In the genomic region with DNA sequence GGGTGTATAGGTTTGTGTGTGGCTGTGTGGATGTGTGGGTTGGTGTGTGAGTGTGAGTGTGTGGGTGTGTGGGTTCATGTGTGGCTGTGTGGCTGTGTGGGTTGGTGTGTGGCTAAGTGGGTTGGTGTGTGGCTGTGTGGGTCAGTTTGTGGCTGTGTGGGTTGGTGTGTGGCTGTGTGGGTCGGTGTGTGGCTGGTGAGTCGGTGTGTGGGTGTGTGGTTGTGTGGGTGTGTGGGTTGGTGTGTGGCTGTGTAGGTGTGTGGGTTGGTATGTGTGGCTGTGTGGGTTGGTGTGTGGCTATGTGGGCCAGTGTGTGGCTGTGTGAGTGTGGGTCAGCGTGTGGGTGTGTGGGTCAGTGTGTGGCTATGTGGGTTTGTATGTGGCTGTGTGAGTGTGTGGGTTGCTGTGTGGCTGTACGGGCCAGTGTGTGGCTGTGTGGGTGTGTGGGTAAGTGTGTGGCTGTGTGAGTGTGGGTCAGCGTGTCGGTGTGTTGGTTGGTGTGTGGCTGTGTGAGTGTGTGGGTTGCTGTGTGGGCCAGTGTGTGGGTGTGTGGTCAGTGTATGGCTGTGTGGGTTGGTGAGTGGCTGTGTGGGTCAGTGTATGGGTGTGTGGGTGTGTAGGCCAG, we compare ENCODE assay signal across 15 cellular contexts.
A peak's percentile ranks its signal among the peaks of the same experiment; 100 is the strongest.
DNase-seq lines count a peak whose midpoint lies in the region; ATAC-seq, FAIRE-seq and TF ChIP-seq lines count a peak whose summit lies in the region.
"Had no signal": no experiment of that assay in that cellular context is flagged by ENCODE, and none has a peak within 500 bp of the region (broad histone marks: within the 10 kb centered on the region; RNA-seq: fewer than 3 reads in every experiment).

No MANE protein-coding gene starts in this region.

- no peaks in the 10 kb centered on the region for H3K4me1 ChIP-seq in K562 (replicated peaks in 1 of 2; ENCODE audit: control insufficient read depth in 2 of 2, insufficient read depth in 2 of 2, low read length in 2 of 2)
- H3K4me1 ChIP-seq: A549, BLaER1 had no signal

- no peak overlapping the region for H2AFZ ChIP-seq in K562 (ENCODE audit: low read depth, low read length)

- BruUV-seq in K562 (replicated peaks; lab: Mats Ljungman, UMichigan): no TSS peak

- no peak overlapping the region for H3K9ac ChIP-seq in K562 (ENCODE audit: insufficient read depth in 1 of 2, low read depth in 2 of 2, low read length in 2 of 2)
- H3K9ac ChIP-seq: BLaER1, KMS-11 had no signal

- TF ChIP-seq EP300 in K562 (IDR thresholded peaks at IDR 0.05; ENCODE audit: low read length): no peak

- H3K27me3 Mint-ChIP-seq in osteocyte (ENCODE audit: unreplicated experiment): peaks cover 28% of the 10 kb centered on the region
- H3K27me3 Mint-ChIP-seq: CD8-positive, alpha-beta memory T cell; IgD-negative memory B cell had no signal

- WGBS in K562 (ENCODE audit: insufficient coverage, low coverage, missing lambda C conversion rate): 3% methylated on average over 6 of the region's 6 CpGs

- H3K27ac Mint-ChIP-seq in osteocyte (ENCODE audit: unreplicated experiment): no peak overlapping the region
- H3K27ac Mint-ChIP-seq: CD8-positive, alpha-beta memory T cell; IgD-negative memory B cell had no signal

- H3K36me3 Mint-ChIP-seq in osteocyte (ENCODE audit: unreplicated experiment): no peaks in the 10 kb centered on the region
- H3K36me3 Mint-ChIP-seq: CD8-positive, alpha-beta memory T cell; IgD-negative memory B cell had no signal

- H3K9me3 ChIP-seq in K562 (replicated peaks; ENCODE audit: control insufficient read depth, insufficient read depth, low read depth, low read length): no peaks in the 10 kb centered on the region
- H3K9me3 ChIP-seq: A549, BLaER1 had no signal

- H3K27ac ChIP-seq in K562 (ENCODE audit: extremely low read depth, low read depth, low read length): no peak overlapping the region
- H3K27ac ChIP-seq in dorsolateral prefrontal cortex: no peak overlapping the region
- H3K27ac ChIP-seq: A549, BLaER1, HL-60, KMS-11 had no signal

- no peak for TF ChIP-seq POLR2A in K562 (conservative IDR thresholded peaks at IDR 0.05)

- DNase-seq in HTR-8/SVneo (ENCODE audit: insufficient read length, low spot score) (no peak), K562 (ENCODE audit: extremely low read depth in 1 of 4, low spot score in 3 of 4) (no peak), osteocyte (ENCODE audit: extremely low spot score, unreplicated experiment) (peak; percentile 49), dorsolateral prefrontal cortex (no peak), DMS 273 treated with DMSO at 0.1 percent for 48 hours (lab: John Stamatoyannopoulos, UW) (no peak)
- no peak for DNase-seq in activated CD4-positive, alpha-beta T cell treated with anti-CD3 and anti-CD28 coated beads, Interleukin-2, amount 50 U/mL, for 4 hours
- DNase-seq: CD8-positive, alpha-beta memory T cell; GOT3; HCEC 1CT had no signal

- no peak overlapping the region for H3K4me3 Mint-ChIP-seq in osteocyte (ENCODE audit: unreplicated experiment)
- H3K4me3 Mint-ChIP-seq: CD8-positive, alpha-beta memory T cell; IgD-negative memory B cell had no signal

- no peaks in the 10 kb centered on the region for H3K36me3 ChIP-seq in K562 (ENCODE audit: control insufficient read depth, insufficient read depth, low read length)
- H3K36me3 ChIP-seq: BLaER1 had no signal

- H3K4me3 ChIP-seq in K562 (no peak overlapping the region), dorsolateral prefrontal cortex (no peak overlapping the region)
- H3K4me3 ChIP-seq: A549, BLaER1 had no signal

- ATAC-seq in K562: no peak
- ATAC-seq in HG03432 (IDR thresholded peaks at IDR 0.05; ENCODE audit: unreplicated experiment): no peak
- ATAC-seq: A549 had no signal

- in situ Hi-C loops in K562 (cut with MboI): no loop called here

- FAIRE-seq in HTR-8/SVneo (lab: Jason Lieb, UNC): peak; percentile 99
- FAIRE-seq in K562 (lab: Jason Lieb, UNC): no peak
- FAIRE-seq: A549 had no signal

- no peaks in the 10 kb centered on the region for H3K4me1 Mint-ChIP-seq in osteocyte (ENCODE audit: unreplicated experiment)
- H3K4me1 Mint-ChIP-seq: CD8-positive, alpha-beta memory T cell; IgD-negative memory B cell had no signal

- no peaks in the 10 kb centered on the region for H3K79me2 ChIP-seq in K562 (ENCODE audit: control insufficient read depth, insufficient read depth, low read length)

- intact Hi-C loops in K562 (cut with micrococcal nuclease): no loop called here
- intact Hi-C loops in dorsolateral prefrontal cortex (cut with DNase I): no loop called here

- no peaks in the 10 kb centered on the region for H3K9me1 ChIP-seq in K562 (ENCODE audit: control insufficient read depth, insufficient read depth, low read length)

- POLR2A ChIA-PET in K562 (lab: Yijun Ruan, JAX): no interaction called here

- TF ChIP-seq CTCF in K562 (IDR thresholded peaks at IDR 0.05 in 2 of 3, conservative IDR thresholded peaks at IDR 0.05 in 1 of 3; ENCODE audit: insufficient read depth in 2 of 3, low read depth in 1 of 3, low read length in 3 of 3): no peak
- no peak for TF ChIP-seq CTCF in osteocyte (IDR thresholded peaks at IDR 0.05)
- no peak for TF ChIP-seq CTCF in dorsolateral prefrontal cortex (IDR thresholded peaks at IDR 0.05 in 54 of 56, conservative IDR thresholded peaks at IDR 0.05 in 2 of 56; ENCODE audit: low read depth in 1 of 56, partially characterized antibody in 56 of 56)

- CTCF ChIA-PET in K562 (lab: Yijun Ruan, JAX; ENCODE audit: low intra/inter-chr PET ratio): no interaction called here

- no peak overlapping the region for H3K4me2 ChIP-seq in K562 (ENCODE audit: insufficient read depth, low read length)
- H3K4me2 ChIP-seq: A549, BLaER1, KMS-11 had no signal

- H3K27me3 ChIP-seq in K562 (ENCODE audit: control insufficient read depth in 2 of 2, insufficient read depth in 2 of 2, low read length in 2 of 2) (peaks cover 0 to 18% of the 10 kb centered on the region in 2 experiments; a peak in 4 of 5 replicates), dorsolateral prefrontal cortex (peaks cover 0 to 16% (median 0%) of the 10 kb centered on the region in 45 donors)
- H3K27me3 ChIP-seq: BLaER1 had no signal

- no peaks in the 10 kb centered on the region for H3K9me3 Mint-ChIP-seq in osteocyte (ENCODE audit: unreplicated experiment)
- H3K9me3 Mint-ChIP-seq: IgD-negative memory B cell had no signal

- no peak for TF ChIP-seq RAD21 in K562 (CRISPR knock-in tag; conservative IDR thresholded peaks at IDR 0.05 in 1 of 2, IDR thresholded peaks at IDR 0.05 in 1 of 2)

- H4K20me1 ChIP-seq in K562 (replicated peaks; ENCODE audit: control insufficient read depth, insufficient read depth, low read length): no peaks in the 10 kb centered on the region
- H4K20me1 ChIP-seq: BLaER1 had no signal

TF ChIP-seq in K562, 482 proteins besides CTCF, POLR2A, EP300 and RAD21:
- TF ChIP-seq MEF2D (tag; conservative IDR thresholded peaks at IDR 0.05; ENCODE audit: low read depth) (no peak), PHTF2 (CRISPR knock-in tag; IDR thresholded peaks at IDR 0.05) (no peak), EGR1 (conservative IDR thresholded peaks at IDR 0.05) (0 out of 2 replicates have a peak, but pooled peaks have one; percentile 2)
